Comparison of ENCODE assay signal across 10 cellular contexts in the genomic region with DNA sequence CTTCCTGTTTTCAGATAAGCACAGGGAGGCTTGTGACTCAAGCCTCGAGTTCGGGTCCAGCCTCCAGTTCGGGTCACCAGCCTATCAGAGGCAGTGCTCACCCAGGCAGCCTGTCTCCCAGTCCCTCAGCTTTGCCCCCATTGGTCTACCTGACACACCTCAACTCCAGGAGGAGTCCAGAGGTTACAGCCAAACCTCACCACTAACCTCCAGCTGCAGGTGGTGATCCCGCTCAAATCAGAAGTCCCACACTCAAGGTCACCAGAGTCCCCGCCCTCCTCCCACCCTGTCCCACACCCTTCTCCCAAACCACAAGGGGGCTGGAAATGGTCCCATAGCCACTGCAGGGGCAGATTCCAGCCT. TPM values are rescaled to one million over a fixed set of nuclear protein-coding genes. Genes with fewer than 3 reads are reported as not detected.
A peak's percentile ranks its signal among the peaks of the same experiment; 100 is the strongest.
DNase-seq lines count a peak whose midpoint lies in the region; ATAC-seq, FAIRE-seq and TF ChIP-seq lines count a peak whose summit lies in the region.
"Had no signal": no experiment of that assay in that cellular context is flagged by ENCODE, and none has a peak within 500 bp of the region (broad histone marks: within the 10 kb centered on the region; RNA-seq: fewer than 3 reads in every experiment).

No MANE protein-coding gene starts in this region.

- no TSS peak for BruUV-seq in endothelial cell of umbilical vein (replicated peaks; lab: Mats Ljungman, UMichigan)

- no peak overlapping the region for H3K9ac ChIP-seq in endothelial cell of umbilical vein (replicated peaks; ENCODE audit: extremely low read depth, insufficient read depth, low read length)

- intact Hi-C loops in endothelial cell of umbilical vein (cut with micrococcal nuclease) (no loop called here), gastrocnemius medialis (cut with DNase I; ENCODE audit: low total_unique reads) (loop anchor here (5.0 kb wide), 2 partner anchors 44 to 89 kb away; a partner anchor contains a TSS)

- TF ChIP-seq CTCF in endothelial cell of umbilical vein (IDR thresholded peaks at IDR 0.05; ENCODE audit: extremely low read depth in 1 of 2, insufficient read depth in 1 of 2, low read depth in 1 of 2, low read length in 2 of 2): no peak
- no peak for TF ChIP-seq CTCF in gastrocnemius medialis (IDR thresholded peaks at IDR 0.05 in 4 of 5, conservative IDR thresholded peaks at IDR 0.05 in 1 of 5)

- in situ Hi-C loops in gastrocnemius medialis (cut with MboI; ENCODE audit: low sequenced_read_pairs in 4 of 4): no loop called here

- dilution Hi-C loops in endothelial cell of umbilical vein (cut with MboI; ENCODE audit: extremely low pct_ligation_motif_present, low sequenced_read_pairs): no loop called here

- H3K9me1 ChIP-seq in endothelial cell of umbilical vein (replicated peaks; ENCODE audit: control insufficient read depth, extremely low read depth, insufficient read depth, low read length): no peaks in the 10 kb centered on the region

- no peak for TF ChIP-seq POLR2A in endothelial cell of umbilical vein (IDR thresholded peaks at IDR 0.05; ENCODE audit: low read depth, low read length)
- TF ChIP-seq POLR2A in gastrocnemius medialis (IDR thresholded peaks at IDR 0.05): no peak

- H3K4me1 ChIP-seq in endothelial cell of umbilical vein (ENCODE audit: control insufficient read depth, extremely low read depth, insufficient read depth, low read length): peaks cover 20% of the 10 kb centered on the region
- H3K4me1 ChIP-seq in gastrocnemius medialis: peaks cover 22 to 23% of the 10 kb centered on the region in 2 donors

- ATAC-seq in gastrocnemius medialis: no peak
- ATAC-seq in GM18861 (IDR thresholded peaks at IDR 0.05; ENCODE audit: unreplicated experiment): no peak

- no peak overlapping the region for H3K27ac ChIP-seq in endothelial cell of umbilical vein (ENCODE audit: insufficient read depth, low read depth, low read length)
- peak overlapping the region; percentile 91 to 97 (median 94) for H3K27ac ChIP-seq in gastrocnemius medialis

- CTCF ChIA-PET in endothelial cell of umbilical vein (lab: Charles Lee): interaction anchor here (0.7 to 2.5 kb wide), 4 partner anchors 14 to 143 kb away, joined by 4 to 12 read pairs (median 6); a partner anchor contains a TSS

- H3K4me3 ChIP-seq in endothelial cell of umbilical vein (replicated peaks in 1 of 3; ENCODE audit: insufficient read depth in 1 of 3, low read depth in 1 of 3, low read length in 3 of 3): no peak overlapping the region
- peak overlapping the region in 2 of 4 donors; percentile 77 to 87 for H3K4me3 ChIP-seq in gastrocnemius medialis

- POLR2A ChIA-PET in endothelial cell of umbilical vein (lab: Charles Lee): no interaction called here

- no peak overlapping the region for H2AFZ ChIP-seq in endothelial cell of umbilical vein (ENCODE audit: low read depth, low read length)

- peak; percentile 70 for FAIRE-seq in endothelial cell of umbilical vein (lab: Jason Lieb, UNC)

- H3K27me3 ChIP-seq in endothelial cell of umbilical vein (ENCODE audit: control insufficient read depth in 2 of 2, insufficient read depth in 2 of 2, low read length in 2 of 2) (no peaks in the 10 kb centered on the region), gastrocnemius medialis (no peaks in the 10 kb centered on the region)

- H3K36me3 ChIP-seq in endothelial cell of umbilical vein (ENCODE audit: control insufficient read depth in 2 of 2, extremely low read depth in 1 of 2, insufficient read depth in 2 of 2, low read length in 2 of 2): no peaks in the 10 kb centered on the region
- H3K36me3 ChIP-seq in gastrocnemius medialis: no peaks in the 10 kb centered on the region

- no peaks in the 10 kb centered on the region for H4K20me1 ChIP-seq in endothelial cell of umbilical vein (replicated peaks; ENCODE audit: control insufficient read depth, extremely low read depth, insufficient read depth, low read length)

- H3K79me2 ChIP-seq in endothelial cell of umbilical vein (ENCODE audit: control insufficient read depth, insufficient read depth, low read length): no peaks in the 10 kb centered on the region

- DNase-seq in activated CD4-positive, alpha-beta T cell treated with anti-CD3 and anti-CD28 coated beads for 48 hours: peak; percentile 36
- DNase-seq in activated CD4-positive, alpha-beta T cell treated with anti-CD3 and anti-CD28 coated beads, Interleukin-2, amount 50 U/mL, for 1 hour: no peak
- DNase-seq in NCI-H510A treated with DMSO at 0.1 percent for 48 hours (lab: John Stamatoyannopoulos, UW) (peak; percentile 51), endothelial cell of umbilical vein (ENCODE audit: low read depth, low spot score) (no peak), gastrocnemius medialis (peak in 1 of 2 donors; percentile 31), NCI-H187 treated with DMSO at 0.1 percent for 48 hours (lab: John Stamatoyannopoulos, UW) (no peak)
- no peak for DNase-seq in central memory CD4-positive, alpha-beta T cell
- DNase-seq: DND-41; NK-92 treated with Interleukin-12 subunit alpha and Interleukin-12 subunit beta, amount 100 ng/mL, for 24 hours had no signal

- H3K4me2 ChIP-seq in endothelial cell of umbilical vein (ENCODE audit: insufficient read depth, low read length): peak overlapping the region; percentile 45

- no peaks in the 10 kb centered on the region for H3K9me3 ChIP-seq in endothelial cell of umbilical vein (replicated peaks; ENCODE audit: control insufficient read depth, insufficient read depth, low read length)
- no peaks in the 10 kb centered on the region for H3K9me3 ChIP-seq in gastrocnemius medialis

TF ChIP-seq in endothelial cell of umbilical vein, 7 proteins besides CTCF, POLR2A, EP300 and RAD21:
- TF ChIP-seq FOS (IDR thresholded peaks at IDR 0.05; ENCODE audit: borderline replicate concordance, insufficient read depth, low read length): no peak
- no peak for TF ChIP-seq JUN (IDR thresholded peaks at IDR 0.05; ENCODE audit: borderline replicate concordance, insufficient read depth, insufficient read length, low read depth)
- no peak for TF ChIP-seq MYC (IDR thresholded peaks at IDR 0.05; ENCODE audit: low read depth, low read length)
- TF ChIP-seq EZH2 (IDR thresholded peaks at IDR 0.05; ENCODE audit: borderline replicate concordance, low read depth, low read length, severe bottlenecking): no peak
- TF ChIP-seq POLR2AphosphoS5 (IDR thresholded peaks at IDR 0.05; ENCODE audit: insufficient read depth, low read depth, low read length): no peak

RNA-seq across cellular contexts. Expression of a gene that starts 42.1 kb away (rescaled TPM):
- total RNA-seq in endothelial cell of umbilical vein: 34.3 and 37.3 TPM in 2 replicates
- 26.8 and 31.5 TPM in 2 replicates for polyA plus RNA-seq in endothelial cell of umbilical vein
- polyA plus RNA-seq in endothelial cell of umbilical vein (2011; cell fraction: cytosol; rRNA removed): 17.6 and 17.9 TPM in 2 replicates
- 54.2 and 60.1 TPM in 2 replicates for polyA plus RNA-seq in endothelial cell of umbilical vein (2011; cell fraction: nucleus; rRNA removed)
- polyA plus RNA-seq in endothelial cell of umbilical vein (2012): 26.1 and 28.2 TPM in 2 replicates
- 42.0 and 54.5 TPM in 2 replicates for polyA minus RNA-seq in endothelial cell of umbilical vein
- polyA minus RNA-seq in endothelial cell of umbilical vein (2011; cell fraction: cytosol; rRNA and poly(A)+ RNA removed): 11.4 TPM
- 23.8 and 26.3 TPM in 2 replicates for polyA minus RNA-seq in endothelial cell of umbilical vein (2011; cell fraction: nucleus; rRNA and poly(A)+ RNA removed)
- total RNA-seq in gastrocnemius medialis: 1 to 10 TPM; 4.8 to 9.4 (median 8.3) TPM

Comparison
In these comparisons a context has a peak if more than half of its experiments do, and no peak if none do; other contexts are left out.
1. DNase-seq: peak in activated CD4-positive, alpha-beta T cell treated with anti-CD3 and anti-CD28 coated beads for 48 hours (single experiment) and NCI-H510A treated with DMSO at 0.1 percent for 48 hours (single experiment); none in activated CD4-positive, alpha-beta T cell treated with anti-CD3 and anti-CD28 coated beads, Interleukin-2, amount 50 U/mL, for 1 hour (single experiment), endothelial cell of umbilical vein (single experiment), NCI-H187 treated with DMSO at 0.1 percent for 48 hours (single experiment) and central memory CD4-positive, alpha-beta T cell (single experiment).